Comparison of ENCODE assay signal across 8 cellular contexts in genomic region chr1:121519042-121519755, GRCh38.
A peak's percentile ranks its signal among the peaks of the same experiment; 100 is the strongest.
DNase-seq lines count a peak whose midpoint lies in the region; ATAC-seq and TF ChIP-seq lines count a peak whose summit lies in the region.

No MANE protein-coding gene starts in this region.

- H3K4me3 ChIP-seq in coronary artery: peak overlapping the region; percentile 78

- DNase-seq in NCI-H2107 (lab: John Stamatoyannopoulos, UW) (peak; percentile 57), coronary artery (ENCODE audit: low spot score) (peak; percentile 74), medulla oblongata (ENCODE audit: extremely low spot score) (peak; percentile 85), NCI-H1694 (lab: John Stamatoyannopoulos, UW) (no peak), MV-4-11 (lab: John Stamatoyannopoulos, UW) (no peak)
- peak; percentile 81 for DNase-seq in activated CD4-positive, alpha-beta T cell treated with anti-CD3 and anti-CD28 coated beads, Interleukin-2, amount 50 U/mL, for 1 hour
- DNase-seq in stimulated activated CD8-positive, alpha-beta memory T cell treated with anti-CD3 and anti-CD28 coated beads, Interleukin-12 subunit alpha, Interleukin-12 subunit beta, amount 100 ng/mL, for 4 hours (ENCODE audit: low read depth): peak; percentile 72

- peak; percentile 47 for ATAC-seq in GM19372 (IDR thresholded peaks at IDR 0.05; ENCODE audit: low read depth, unreplicated experiment)

- peak overlapping the region in 1 of 2 donors; percentile 74 for H3K27ac ChIP-seq in coronary artery

- TF ChIP-seq CTCF in coronary artery (IDR thresholded peaks at IDR 0.05): no peak

Comparison
In these comparisons a context has a peak if more than half of its experiments do, and no peak if none do; other contexts are left out.
1. DNase-seq: peak in NCI-H2107 (single experiment), activated CD4-positive, alpha-beta T cell treated with anti-CD3 and anti-CD28 coated beads, Interleukin-2, amount 50 U/mL, for 1 hour (single experiment), coronary artery (single experiment), medulla oblongata (single experiment) and stimulated activated CD8-positive, alpha-beta memory T cell treated with anti-CD3 and anti-CD28 coated beads, Interleukin-12 subunit alpha, Interleukin-12 subunit beta, amount 100 ng/mL, for 4 hours (single experiment); none in NCI-H1694 (single experiment) and MV-4-11 (single experiment).